ENCODE assay signal across 16 cellular contexts in the genomic region with DNA sequence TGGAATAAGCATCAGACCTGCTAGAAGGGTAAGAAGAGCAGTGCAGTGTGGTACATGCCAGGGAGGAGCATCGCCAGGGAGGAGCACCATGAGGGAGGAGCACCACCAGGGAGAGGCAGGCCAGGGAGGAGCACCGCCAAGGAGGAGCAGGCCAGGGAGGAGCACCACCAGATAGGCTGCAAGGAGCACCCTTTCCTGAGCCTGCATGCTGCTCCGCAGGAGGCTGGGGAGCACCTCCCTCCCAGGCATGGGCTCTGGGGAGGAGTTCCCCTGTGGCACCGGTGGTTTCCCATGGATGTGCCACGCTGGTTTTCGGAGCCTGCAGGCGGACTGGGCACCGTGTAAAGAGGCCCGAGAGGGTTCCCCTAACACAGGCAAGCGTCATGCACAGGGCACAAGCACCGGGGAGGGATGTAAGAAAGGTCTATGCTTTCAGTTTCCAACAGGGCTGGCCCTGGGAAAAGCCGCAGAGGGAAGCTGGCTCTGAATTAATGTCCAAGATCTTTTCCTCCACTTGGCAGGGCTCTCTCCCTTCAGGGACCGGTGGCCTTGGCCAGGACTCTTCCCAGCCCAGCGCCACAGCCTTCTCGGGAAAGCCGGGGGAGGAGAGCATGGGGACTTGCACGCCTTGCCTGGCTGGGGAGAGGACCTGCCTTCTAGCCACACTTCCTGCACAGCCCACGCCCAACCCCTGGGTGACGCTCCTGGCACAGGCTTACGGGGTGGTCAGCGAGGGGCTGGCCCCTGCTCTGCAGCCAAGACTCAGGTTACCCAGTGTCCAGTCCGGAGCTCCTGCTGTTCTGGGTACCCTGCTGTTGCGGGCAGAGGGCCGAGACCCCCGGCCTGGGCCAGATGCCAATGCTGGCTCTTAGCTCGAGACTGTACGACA. TPM values are rescaled to one million over a fixed set of nuclear protein-coding genes. Genes with fewer than 3 reads are reported as not detected.
DNase-seq lines count a peak whose midpoint lies in the region; ATAC-seq, FAIRE-seq and TF ChIP-seq lines count a peak whose summit lies in the region.
"Had no signal": no experiment of that assay in that cellular context is flagged by ENCODE, and none has a peak within 500 bp of the region (broad histone marks: within the 10 kb centered on the region; RNA-seq: fewer than 3 reads in every experiment).

No MANE protein-coding gene starts in this region.

- TF ChIP-seq CTCF in WTC11 (IDR thresholded peaks at IDR 0.05) = no peak
- TF ChIP-seq CTCF in fibroblast of lung (conservative IDR thresholded peaks at IDR 0.05 in 1 of 2, IDR thresholded peaks at IDR 0.05 in 1 of 2; ENCODE audit: low read depth in 1 of 2, low read length in 2 of 2) = no peak
- TF ChIP-seq CTCF in Caco-2 (IDR thresholded peaks at IDR 0.05; ENCODE audit: insufficient read depth in 1 of 2, low read depth in 1 of 2, low read length in 1 of 2, severe bottlenecking in 1 of 2, unreplicated experiment in 1 of 2) = no peak

- H3K4me2 ChIP-seq in fibroblast of lung (ENCODE audit: extremely low read depth, insufficient read depth, low read length) (peak overlapping the region; percentile 54), mesenchymal stem cell (ENCODE audit: low read length, poor library complexity, severe bottlenecking) (no peak overlapping the region)
- H3K4me2 ChIP-seq: neural progenitor cell had no signal

- no peak overlapping the region for H4K8ac ChIP-seq in mesenchymal stem cell (ENCODE audit: low read length)

- H3K4me1 ChIP-seq in ACC112 (ENCODE audit: control insufficient read depth, insufficient read depth, low read length, unreplicated experiment) = peaks cover 3% of the 10 kb centered on the region
- H3K4me1 ChIP-seq in fibroblast of lung (ENCODE audit: control insufficient read depth, extremely low read depth, insufficient read depth, low read length) = no peaks in the 10 kb centered on the region
- H3K4me1 ChIP-seq in mesenchymal stem cell (ENCODE audit: control insufficient read depth, insufficient read depth, low read depth, low read length) = peaks cover 12% of the 10 kb centered on the region
- no peaks in the 10 kb centered on the region for H3K4me1 ChIP-seq in Caco-2

- no TSS peak for BruUV-seq in Caco-2 (replicated peaks; lab: Mats Ljungman, UMichigan)

- H2BK5ac ChIP-seq in mesenchymal stem cell (ENCODE audit: low read depth, low read length, poor library complexity, severe bottlenecking) = no peak overlapping the region

- H3K4me3 Mint-ChIP-seq in WTC11 = no peak overlapping the region
- H3K4me3 Mint-ChIP-seq in Caco-2 (ENCODE audit: unreplicated experiment) = no peak overlapping the region
- H3K4me3 Mint-ChIP-seq: neural progenitor cell had no signal

- H2BK12ac ChIP-seq in mesenchymal stem cell (ENCODE audit: low read length in 2 of 2) = no peak overlapping the region

- H3K4ac ChIP-seq in mesenchymal stem cell (ENCODE audit: low read depth in 1 of 2, low read length in 2 of 2) = no peak overlapping the region

- H3K79me1 ChIP-seq in mesenchymal stem cell (replicated peaks; ENCODE audit: low read length, poor library complexity, severe bottlenecking) = peaks cover 56% of the 10 kb centered on the region

- no peak overlapping the region for H2BK120ac ChIP-seq in mesenchymal stem cell (ENCODE audit: low read depth, low read length)

- POLR2A ChIA-PET in WTC11 (lab: Charles Lee) = no interaction called here
- POLR2A ChIA-PET in Caco-2 (lab: Charles Lee) = interaction anchor here (0.6 kb wide), 1 partner anchor 110 kb away, joined by 3 read pairs; no protein-coding TSS in a partner anchor

- no peak overlapping the region for H3K18ac ChIP-seq in mesenchymal stem cell (ENCODE audit: low read depth in 1 of 2, low read length in 2 of 2)

- no peak for ATAC-seq in WTC11

- peak overlapping the region in 1 of 2 experiments; percentile 35 for H3K14ac ChIP-seq in mesenchymal stem cell (ENCODE audit: low read length in 2 of 2)

- H3K79me2 ChIP-seq in ACC112 (ENCODE audit: control insufficient read depth, insufficient read depth, low read length, unreplicated experiment) = no peaks in the 10 kb centered on the region
- H3K79me2 ChIP-seq in fibroblast of lung (ENCODE audit: control insufficient read depth, insufficient read depth, low read length) = no peaks in the 10 kb centered on the region

- intact Hi-C loops in Caco-2 (cut with micrococcal nuclease; ENCODE audit: unreplicated experiment) = no loop called here

- H3K4me1 Mint-ChIP-seq in WTC11 = no peaks in the 10 kb centered on the region
- H3K4me1 Mint-ChIP-seq in Caco-2 (ENCODE audit: low read depth, unreplicated experiment) = no peaks in the 10 kb centered on the region

- no peak overlapping the region for H3K23ac ChIP-seq in mesenchymal stem cell (ENCODE audit: low read length in 2 of 2)

- no peak for TF ChIP-seq POLR2A in GM12891 (IDR thresholded peaks at IDR 0.05; ENCODE audit: low read depth, low read length)
- no peak for TF ChIP-seq POLR2A in H54 (IDR thresholded peaks at IDR 0.05; ENCODE audit: low read depth, low read length)

- H3K27ac Mint-ChIP-seq in WTC11 = no peak overlapping the region
- H3K27ac Mint-ChIP-seq in Caco-2 (ENCODE audit: unreplicated experiment) = no peak overlapping the region
- H3K27ac Mint-ChIP-seq: neural progenitor cell had no signal

- no peak overlapping the region for H4K91ac ChIP-seq in mesenchymal stem cell (ENCODE audit: low read length)

- no peaks in the 10 kb centered on the region for H3K36me3 ChIP-seq in ACC112 (ENCODE audit: insufficient read depth, low read length)
- H3K36me3 ChIP-seq in fibroblast of lung (ENCODE audit: control insufficient read depth, insufficient read depth, low read length) = no peaks in the 10 kb centered on the region
- peaks cover 0 to 26% of the 10 kb centered on the region in 2 experiments for H3K36me3 ChIP-seq in mesenchymal stem cell (ENCODE audit: control insufficient read depth in 1 of 2, insufficient read depth in 2 of 2, low read depth in 1 of 2, low read length in 2 of 2)
- no peaks in the 10 kb centered on the region for H3K36me3 ChIP-seq in Caco-2 (ENCODE audit: control insufficient read depth, insufficient read depth, low read length)
- H3K36me3 ChIP-seq: neural progenitor cell had no signal

- FAIRE-seq in GM12891 (lab: Jason Lieb, UNC) (no peak), H54 (lab: Jason Lieb, UNC) (no peak)
- FAIRE-seq: A204.1 had no signal

- H3K4me3 ChIP-seq in ACC112 (ENCODE audit: low read depth, low read length) = peak overlapping the region; percentile 76
- peak overlapping the region in 1 of 4 experiments; percentile 2 for H3K4me3 ChIP-seq in fibroblast of lung (replicated peaks in 1 of 4; ENCODE audit: control extremely low read depth in 1 of 4, insufficient read depth in 1 of 4, low read depth in 3 of 4, low read length in 4 of 4)
- peak overlapping the region in 1 of 2 experiments; percentile 76 for H3K4me3 ChIP-seq in mesenchymal stem cell (ENCODE audit: insufficient read depth in 1 of 2, low read depth in 1 of 2, low read length in 2 of 2)
- H3K4me3 ChIP-seq in Caco-2 (ENCODE audit: low read depth, low read length) = no peak overlapping the region
- H3K4me3 ChIP-seq: neural progenitor cell had no signal

- no peak for DNase-seq in WTC11 (ENCODE audit: low spot score)
- no peak for DNase-seq in fibroblast of lung (ENCODE audit: low read depth in 2 of 2)
- DNase-seq in mesenchymal stem cell = no peak
- no peak for DNase-seq in superior temporal gyrus (ENCODE audit: extremely low spot score)
- no peak for DNase-seq in GM12891 (ENCODE audit: insufficient read length, low spot score)
- no peak for DNase-seq in H54 (ENCODE audit: insufficient read length, low spot score)
- no peak for DNase-seq in Caco-2
- DNase-seq: activated naive CD4-positive, alpha-beta T cell treated with anti-CD3 and anti-CD28 coated beads, Interleukin-2, amount 50 U/mL, for 16 hours; cortex of kidney; islet precursor cell; NCI-H1436; trophoblast cell had no signal

- H3K9me3 ChIP-seq in fibroblast of lung (ENCODE audit: control insufficient read depth, insufficient read depth, low read depth, low read length) = no peaks in the 10 kb centered on the region
- H3K9me3 ChIP-seq in mesenchymal stem cell (ENCODE audit: control insufficient read depth, low read length) = no peaks in the 10 kb centered on the region
- no peaks in the 10 kb centered on the region for H3K9me3 ChIP-seq in Caco-2

- H3K27me3 ChIP-seq in ACC112 (ENCODE audit: insufficient read depth, low read length) = no peaks in the 10 kb centered on the region
- H3K27me3 ChIP-seq in fibroblast of lung (ENCODE audit: control insufficient read depth, insufficient read depth, low read length) = no peaks in the 10 kb centered on the region
- no peaks in the 10 kb centered on the region for H3K27me3 ChIP-seq in mesenchymal stem cell (ENCODE audit: control insufficient read depth in 1 of 2, insufficient read depth in 1 of 2, low read length in 2 of 2)
- H3K27me3 ChIP-seq in Caco-2 (replicated peaks; ENCODE audit: control insufficient read depth, insufficient read depth, low read length) = no peaks in the 10 kb centered on the region
- H3K27me3 ChIP-seq: neural progenitor cell had no signal

- H3K27me3 Mint-ChIP-seq in WTC11 (ENCODE audit: low read depth) (no peaks in the 10 kb centered on the region), Caco-2 (ENCODE audit: insufficient read depth, unreplicated experiment) (no peaks in the 10 kb centered on the region)

- H3K9me3 Mint-ChIP-seq in WTC11 (no peaks in the 10 kb centered on the region), Caco-2 (ENCODE audit: unreplicated experiment) (no peaks in the 10 kb centered on the region)
- H3K9me3 Mint-ChIP-seq: neural progenitor cell had no signal

- no peaks in the 10 kb centered on the region for H4K20me1 ChIP-seq in fibroblast of lung (ENCODE audit: control insufficient read depth, extremely low read depth, insufficient read depth, low read length)

- H2AFZ ChIP-seq in ACC112 (ENCODE audit: low read length, unreplicated experiment) (peak overlapping the region; percentile 58), fibroblast of lung (ENCODE audit: low read length) (no peak overlapping the region), mesenchymal stem cell (ENCODE audit: low read depth, low read length) (no peak overlapping the region)
- H2AFZ ChIP-seq: neural progenitor cell had no signal

- H2BK15ac ChIP-seq in mesenchymal stem cell (ENCODE audit: low read depth, poor library complexity, severe bottlenecking) = no peak overlapping the region

- H3K36me3 Mint-ChIP-seq in WTC11 (0 out of 2 replicates have a peak, but pooled peaks cover 2% of the 10 kb centered on the region), Caco-2 (ENCODE audit: insufficient read depth, unreplicated experiment) (peaks cover 4% of the 10 kb centered on the region)
- H3K36me3 Mint-ChIP-seq: neural progenitor cell had no signal

- H3K9ac ChIP-seq in fibroblast of lung (ENCODE audit: insufficient read depth, low read length) (no peak overlapping the region), mesenchymal stem cell (ENCODE audit: low read length) (peak overlapping the region; percentile 74)
- H3K9ac ChIP-seq: neural progenitor cell had no signal

- CTCF ChIA-PET in WTC11 (lab: Charles Lee) = interaction anchor here (0.6 to 2.8 kb wide), 8 partner anchors 10 to 557 kb away, joined by 3 to 15 read pairs (median 3); a partner anchor contains a TSS
- CTCF ChIA-PET in Caco-2 (lab: Charles Lee) = interaction anchor here (0.6 kb wide), 1 partner anchor 99 kb away, joined by 3 read pairs; no protein-coding TSS in a partner anchor

- 94% methylated on average over 27 of the region's 27 CpGs for WGBS in mesenchymal stem cell

- H2AK5ac ChIP-seq in mesenchymal stem cell (ENCODE audit: low read length, severe bottlenecking) = no peak overlapping the region

- peak overlapping the region; percentile 12; the same call in 1 of the 2 replicates for H3K27ac ChIP-seq in ACC112 (ENCODE audit: low read depth, low read length)
- H3K27ac ChIP-seq in fibroblast of lung (ENCODE audit: insufficient read depth, low read length) = no peak overlapping the region
- H3K27ac ChIP-seq in mesenchymal stem cell (ENCODE audit: low read length, poor library complexity, severe bottlenecking) = no peak overlapping the region
- H3K27ac ChIP-seq: neural progenitor cell had no signal

RNA-seq across cellular contexts. Expression of a gene that starts 11.5 kb away (rescaled TPM):
- total RNA-seq in WTC11 (2021) (0.28 to 0.87 TPM (median 0.41 TPM) in 3 replicates), fibroblast of lung (1.5 and 2.3 TPM in 2 replicates), Caco-2 (2022) (0.25 TPM in 1 of 2 replicates, not detected in the other)
- 2.0 and 2.4 TPM in 2 replicates for polyA plus RNA-seq in fibroblast of lung
- 2.2 and 2.9 TPM in 2 replicates for polyA plus RNA-seq in fibroblast of lung (2012)
- 3.5 TPM in 2 replicates for polyA minus RNA-seq in fibroblast of lung (ENCODE audit: low replicate concordance)
- polyA plus RNA-seq in mesenchymal stem cell (2013, experiment 1 of 2) = 3.9 TPM
- 4.0 TPM for polyA plus RNA-seq in mesenchymal stem cell (2013, experiment 2 of 2)
- 6.5 TPM for polyA plus RNA-seq in GM12891 (2012; ENCODE audit: low read depth, missing spikeins)

RNA-seq across cellular contexts. Expression of a gene that starts 32.1 kb away (rescaled TPM):
- total RNA-seq in WTC11 (2021) (0.87 to 1.1 TPM (median 0.92 TPM) in 3 replicates), fibroblast of lung (3.1 and 3.3 TPM in 2 replicates), Caco-2 (2022) (1.8 and 3.0 TPM in 2 replicates)
- 0.30 and 2.2 TPM in 2 replicates for polyA plus RNA-seq in fibroblast of lung
- polyA plus RNA-seq in fibroblast of lung (2012) = 0.27 and 0.87 TPM in 2 replicates
- polyA minus RNA-seq in fibroblast of lung (ENCODE audit: low replicate concordance) = 0.44 and 18.7 TPM in 2 replicates
- polyA plus RNA-seq in mesenchymal stem cell (2013, experiment 1 of 2) = 0.36 TPM
- polyA plus RNA-seq in mesenchymal stem cell (2013, experiment 2 of 2) = 0.40 TPM
- polyA plus RNA-seq in GM12891 (2012; ENCODE audit: low read depth, missing spikeins) = 3.0 TPM
- total RNA-seq: fibroblast of villous mesenchyme had no signal
